ENCODE assay signal across 25 cellular contexts in the genomic region with DNA sequence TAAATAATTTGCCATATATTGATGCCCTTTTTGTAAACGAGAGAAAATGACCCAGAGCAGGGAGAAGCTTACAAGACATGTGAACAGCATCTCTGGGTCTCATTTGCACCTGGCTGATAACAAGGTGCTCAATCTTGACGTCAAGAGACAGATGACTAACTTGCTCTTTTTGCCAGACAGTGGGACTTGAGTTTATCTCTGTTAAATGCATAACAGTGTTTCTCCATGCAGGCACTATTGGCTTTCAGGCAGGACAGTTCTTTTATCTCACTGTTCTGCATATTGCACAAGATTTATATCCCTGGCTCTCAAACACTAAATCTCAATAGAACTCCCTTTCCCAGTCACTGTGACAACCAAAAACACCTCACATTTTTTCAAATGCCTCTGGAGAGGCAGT. TPM values are rescaled to one million over a fixed set of nuclear protein-coding genes. Genes with fewer than 3 reads are reported as not detected.
"Had no signal": no experiment of that assay in that cellular context is flagged by ENCODE, and none has a peak within 500 bp of the region (broad histone marks: within the 10 kb centered on the region; RNA-seq: fewer than 3 reads in every experiment).

No MANE protein-coding gene starts in this region.

- H3K27me3 ChIP-seq: esophagus muscularis mucosa, gastrocnemius medialis, stomach, transverse colon had no signal

- H3K36me3 ChIP-seq: esophagus muscularis mucosa, gastrocnemius medialis, heart right ventricle, stomach, thoracic aorta, transverse colon had no signal

- H3K4me1 ChIP-seq: esophagus muscularis mucosa, gastrocnemius medialis, heart right ventricle, parathyroid adenoma, stomach, transverse colon had no signal

- FAIRE-seq: keratinocyte, small intestine had no signal

- H3K79me2 ChIP-seq: parathyroid adenoma had no signal

- DNase-seq: effector memory CD8-positive, alpha-beta T cell; gastrocnemius medialis; heart right ventricle; left ventricle myocardium superior; mesenchymal stem cell; naive thymus-derived CD4-positive, alpha-beta T cell; nephron progenitor cell; small intestine; stimulated activated CD4-positive, alpha-beta T cell treated with anti-CD3 and anti-CD28 coated beads, Interleukin-12 subunit alpha, Interleukin-12 subunit beta, amount 100 ng/mL, for 4 hours; stimulated activated naive CD4-positive, alpha-beta T cell; stomach; substantia nigra; transverse colon had no signal

- H3K36me3 Mint-ChIP-seq: naive thymus-derived CD4-positive, alpha-beta T cell had no signal

- H3K4me3 ChIP-seq: esophagus muscularis mucosa, gastrocnemius medialis, heart right ventricle, lung, stomach, thoracic aorta, transverse colon had no signal

- H3K27ac Mint-ChIP-seq: dendritic cell treated with granulocyte-macrophage colony-stimulating factor and Interleukin-4, amounts not matched to agents 40 ng/mL and 50 ng/mL, for 4 days; effector memory CD8-positive, alpha-beta T cell; naive thymus-derived CD4-positive, alpha-beta T cell; nephron progenitor cell had no signal

- H3K9me3 Mint-ChIP-seq: dendritic cell treated with granulocyte-macrophage colony-stimulating factor and Interleukin-4, amounts not matched to agents 40 ng/mL and 50 ng/mL, for 4 days; nephron progenitor cell had no signal

- H3K27me3 Mint-ChIP-seq: dendritic cell treated with granulocyte-macrophage colony-stimulating factor and Interleukin-4, amounts not matched to agents 40 ng/mL and 50 ng/mL, for 4 days; effector memory CD8-positive, alpha-beta T cell had no signal

- H3K4me3 Mint-ChIP-seq: dendritic cell treated with granulocyte-macrophage colony-stimulating factor and Interleukin-4, amounts not matched to agents 40 ng/mL and 50 ng/mL, for 4 days; effector memory CD8-positive, alpha-beta T cell; naive thymus-derived CD4-positive, alpha-beta T cell; nephron progenitor cell had no signal

- H2AFZ ChIP-seq: parathyroid adenoma had no signal

- H3K27ac ChIP-seq: epithelial cell of prostate, esophagus muscularis mucosa, gastrocnemius medialis, heart right ventricle, parathyroid adenoma, stomach, thoracic aorta, transverse colon had no signal

- H3K9ac ChIP-seq: parathyroid adenoma had no signal

- H3K9me3 ChIP-seq: esophagus muscularis mucosa, gastrocnemius medialis, heart right ventricle, stomach, thoracic aorta, transverse colon had no signal

- H3K4me1 Mint-ChIP-seq: naive thymus-derived CD4-positive, alpha-beta T cell; nephron progenitor cell had no signal

- ATAC-seq: effector memory CD8-positive, alpha-beta T cell; gastrocnemius medialis; heart right ventricle; left ventricle myocardium superior; naive thymus-derived CD4-positive, alpha-beta T cell had no signal

RNA-seq across cellular contexts. Expression of a gene that starts 56.4 kb away (rescaled TPM):
- total RNA-seq: esophagus muscularis mucosa; fibroblast of villous mesenchyme; gastrocnemius medialis; heart right ventricle; left ventricle myocardium superior; mononuclear cell; naive thymus-derived CD4-positive, alpha-beta T cell; omental fat pad; pulmonary artery endothelial cell; thoracic aorta; ureter had no signal
- polyA plus RNA-seq: heart right ventricle; keratinocyte; naive thymus-derived CD4-positive, alpha-beta T cell had no signal
